Comparison of ENCODE assay signal across 8 cellular contexts in the genomic region with DNA sequence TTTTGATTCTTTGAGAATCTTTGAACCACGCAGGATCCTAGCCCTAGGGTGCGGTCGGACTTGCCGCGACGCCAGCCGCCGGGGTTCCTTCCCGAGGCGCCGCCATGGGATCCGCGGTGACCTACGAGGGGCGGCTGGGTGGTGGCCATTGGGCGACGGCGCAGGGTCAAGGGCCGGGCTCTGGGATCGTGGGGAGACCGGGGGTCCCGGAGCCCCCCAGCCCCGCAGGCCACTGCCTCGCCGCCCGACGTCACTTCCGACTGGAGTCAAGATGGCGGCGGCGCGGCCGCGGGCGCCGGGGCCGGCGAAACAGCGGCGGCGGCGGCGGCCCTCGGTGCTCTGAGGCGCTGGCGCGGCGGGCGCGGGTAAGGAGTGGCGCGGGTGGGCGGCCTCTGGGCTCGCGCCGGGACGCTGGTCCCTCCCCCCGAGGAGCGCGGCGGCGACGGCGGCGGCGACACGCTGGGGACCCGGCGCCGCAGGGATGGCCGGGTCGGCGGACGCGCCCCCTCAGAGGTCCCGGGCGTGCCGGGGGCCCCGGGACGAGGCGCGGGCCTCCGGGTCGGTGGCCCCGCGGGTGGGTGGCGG. TPM values are rescaled to one million over a fixed set of nuclear protein-coding genes. Genes with fewer than 3 reads are reported as not detected.
A peak's percentile ranks its signal among the peaks of the same experiment; 100 is the strongest.
DNase-seq lines count a peak whose midpoint lies in the region; ATAC-seq, FAIRE-seq and TF ChIP-seq lines count a peak whose summit lies in the region.

A gene with protein sequence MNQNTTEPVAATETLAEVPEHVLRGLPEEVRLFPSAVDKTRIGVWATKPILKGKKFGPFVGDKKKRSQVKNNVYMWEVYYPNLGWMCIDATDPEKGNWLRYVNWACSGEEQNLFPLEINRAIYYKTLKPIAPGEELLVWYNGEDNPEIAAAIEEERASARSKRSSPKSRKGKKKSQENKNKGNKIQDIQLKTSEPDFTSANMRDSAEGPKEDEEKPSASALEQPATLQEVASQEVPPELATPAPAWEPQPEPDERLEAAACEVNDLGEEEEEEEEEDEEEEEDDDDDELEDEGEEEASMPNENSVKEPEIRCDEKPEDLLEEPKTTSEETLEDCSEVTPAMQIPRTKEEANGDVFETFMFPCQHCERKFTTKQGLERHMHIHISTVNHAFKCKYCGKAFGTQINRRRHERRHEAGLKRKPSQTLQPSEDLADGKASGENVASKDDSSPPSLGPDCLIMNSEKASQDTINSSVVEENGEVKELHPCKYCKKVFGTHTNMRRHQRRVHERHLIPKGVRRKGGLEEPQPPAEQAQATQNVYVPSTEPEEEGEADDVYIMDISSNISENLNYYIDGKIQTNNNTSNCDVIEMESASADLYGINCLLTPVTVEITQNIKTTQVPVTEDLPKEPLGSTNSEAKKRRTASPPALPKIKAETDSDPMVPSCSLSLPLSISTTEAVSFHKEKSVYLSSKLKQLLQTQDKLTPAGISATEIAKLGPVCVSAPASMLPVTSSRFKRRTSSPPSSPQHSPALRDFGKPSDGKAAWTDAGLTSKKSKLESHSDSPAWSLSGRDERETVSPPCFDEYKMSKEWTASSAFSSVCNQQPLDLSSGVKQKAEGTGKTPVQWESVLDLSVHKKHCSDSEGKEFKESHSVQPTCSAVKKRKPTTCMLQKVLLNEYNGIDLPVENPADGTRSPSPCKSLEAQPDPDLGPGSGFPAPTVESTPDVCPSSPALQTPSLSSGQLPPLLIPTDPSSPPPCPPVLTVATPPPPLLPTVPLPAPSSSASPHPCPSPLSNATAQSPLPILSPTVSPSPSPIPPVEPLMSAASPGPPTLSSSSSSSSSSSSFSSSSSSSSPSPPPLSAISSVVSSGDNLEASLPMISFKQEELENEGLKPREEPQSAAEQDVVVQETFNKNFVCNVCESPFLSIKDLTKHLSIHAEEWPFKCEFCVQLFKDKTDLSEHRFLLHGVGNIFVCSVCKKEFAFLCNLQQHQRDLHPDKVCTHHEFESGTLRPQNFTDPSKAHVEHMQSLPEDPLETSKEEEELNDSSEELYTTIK (N-terminal part only) (plus strand): TSS at position 253 of the 585 bp plus-strand sequence. CDS start 15,418 bp downstream, outside the sequence.

- peaks cover 36% of the 10 kb centered on the region for H3K79me2 ChIP-seq in keratinocyte (ENCODE audit: control insufficient read depth, insufficient read depth, low read length)

- TF ChIP-seq CTCF in CD4-positive, alpha-beta T cell (IDR thresholded peaks at IDR 0.05): no peak
- TF ChIP-seq CTCF in WI38 (IDR thresholded peaks at IDR 0.05; ENCODE audit: low read depth, low read length) (no peak), cardiac fibroblast (IDR thresholded peaks at IDR 0.05; ENCODE audit: low read depth, low read length) (no peak), keratinocyte (optimal IDR thresholded peaks at IDR 0.05 in 1 of 3, IDR thresholded peaks at IDR 0.05 in 1 of 3, conservative IDR thresholded peaks at IDR 0.05 in 1 of 3; ENCODE audit: extremely low read depth in 1 of 3, insufficient read depth in 2 of 3, low read length in 3 of 3) (no peak)

- H3K9me1 ChIP-seq in keratinocyte (ENCODE audit: control insufficient read depth, extremely low read depth, insufficient read depth, low read length): no peaks in the 10 kb centered on the region

- H3K9me3 ChIP-seq in CD4-positive, alpha-beta T cell (ENCODE audit: control insufficient read depth, low read length): no peaks in the 10 kb centered on the region
- H3K9me3 ChIP-seq in keratinocyte (ENCODE audit: control insufficient read depth, low read depth, low read length): no peaks in the 10 kb centered on the region

- peak within 1 kb of the TSS; percentile 89 for H3K9ac ChIP-seq in keratinocyte (ENCODE audit: control insufficient read depth, extremely low read depth, insufficient read depth, low read length)

- H3K4me1 Mint-ChIP-seq in CD4-positive, alpha-beta T cell (ENCODE audit: low read depth): peaks cover 53% of the 10 kb centered on the region
- peaks cover 25 to 39% (median 36%) of the 10 kb centered on the region in 3 donors for H3K4me1 Mint-ChIP-seq in IgD-negative memory B cell

- peaks cover 16% of the 10 kb centered on the region for H3K4me1 ChIP-seq in keratinocyte (ENCODE audit: control insufficient read depth, extremely low read depth, insufficient read depth, low read length)

- H3K36me3 ChIP-seq in keratinocyte (ENCODE audit: control insufficient read depth in 2 of 2, extremely low read depth in 1 of 2, insufficient read depth in 2 of 2, low read length in 2 of 2): no peaks in the 10 kb centered on the region

- peak within 1 kb of the TSS; percentile 95 for H3K27ac ChIP-seq in CD4-positive, alpha-beta T cell (ENCODE audit: low read depth, low read length)
- H3K27ac ChIP-seq in keratinocyte (ENCODE audit: control insufficient read depth, insufficient read depth, low read length): peak within 1 kb of the TSS; percentile 87

- H3K27ac Mint-ChIP-seq in CD4-positive, alpha-beta T cell: peak within 1 kb of the TSS; percentile 95
- peak within 1 kb of the TSS; percentile 100 for H3K27ac Mint-ChIP-seq in IgD-negative memory B cell

- ATAC-seq in CD4-positive, alpha-beta T cell (ENCODE audit: poor library complexity): peak; percentile 40
- peak; percentile 39 for ATAC-seq in GM19452 (IDR thresholded peaks at IDR 0.05; ENCODE audit: unreplicated experiment)

- CTCF ChIA-PET in CD4-positive, alpha-beta T cell (lab: Charles Lee): interaction anchor here (1.8 kb wide), 1 partner anchor 25 kb away, joined by 7 read pairs; no protein-coding TSS in a partner anchor

- POLR2A ChIA-PET in CD4-positive, alpha-beta T cell (lab: Charles Lee): interaction anchor here (0.8 to 3.2 kb wide), 8 partner anchors 16 to 49 kb away, joined by 3 to 53 read pairs (median 5); no protein-coding TSS in a partner anchor

- H2AFZ ChIP-seq in keratinocyte (ENCODE audit: control insufficient read depth, low read length): peak within 1 kb of the TSS; percentile 98

- peak within 1 kb of the TSS; percentile 93 for H3K4me3 Mint-ChIP-seq in CD4-positive, alpha-beta T cell
- H3K4me3 Mint-ChIP-seq in IgD-negative memory B cell: peak within 1 kb of the TSS; percentile 93 to 98 (median 97)

- no peak for FAIRE-seq in keratinocyte (lab: Jason Lieb, UNC)

- intact Hi-C loops in CD4-positive, alpha-beta T cell (cut with DNase I, micrococcal nuclease): loop anchor here (1.0 to 5.0 kb wide), 3 partner anchors 26 to 49 kb away; no protein-coding TSS in a partner anchor

- dilution Hi-C loops in keratinocyte (cut with MboI; ENCODE audit: extremely low pct_ligation_motif_present, low sequenced_read_pairs): no loop called here

- H4K20me1 ChIP-seq in keratinocyte (ENCODE audit: control insufficient read depth, extremely low read depth, insufficient read depth, low read length): no peaks in the 10 kb centered on the region

- H3K27me3 Mint-ChIP-seq in CD4-positive, alpha-beta T cell: no peaks in the 10 kb centered on the region
- H3K27me3 Mint-ChIP-seq in IgD-negative memory B cell: no peaks in the 10 kb centered on the region

- peak; percentile 28 to 66 (median 48) for DNase-seq in CD4-positive, alpha-beta T cell
- DNase-seq in cardiac fibroblast (ENCODE audit: low read depth in 2 of 2) (peak; percentile 40 to 53), keratinocyte (ENCODE audit: low read depth, low spot score) (no peak), SHP77 (lab: John Stamatoyannopoulos, UW) (no peak)
- DNase-seq in stimulated activated CD4-positive, alpha-beta T cell treated with anti-CD3 and anti-CD28 coated beads, Interleukin-15, amount 100 ng/mL, for 48 hours (ENCODE audit: low read depth in 2 of 2): peak; percentile 40

- peaks cover 3% of the 10 kb centered on the region for H3K9me3 Mint-ChIP-seq in CD4-positive, alpha-beta T cell
- peaks cover 2 to 11% (median 4%) of the 10 kb centered on the region in 3 donors for H3K9me3 Mint-ChIP-seq in IgD-negative memory B cell

- H3K4me3 ChIP-seq in WI38 (ENCODE audit: low read depth, low read length) (peak within 1 kb of the TSS; percentile 71), cardiac fibroblast (replicated peaks in 1 of 2; ENCODE audit: low read depth in 2 of 2, low read length in 2 of 2) (peak within 1 kb of the TSS; percentile 59 to 69), keratinocyte (ENCODE audit: control insufficient read depth in 2 of 3, extremely low read depth in 1 of 3, insufficient read depth in 2 of 3, low read depth in 1 of 3, low read length in 3 of 3) (peak within 1 kb of the TSS; percentile 60 to 89 (median 87))

- peak within 1 kb of the TSS; percentile 100 for H3K4me2 ChIP-seq in keratinocyte (ENCODE audit: control insufficient read depth, extremely low read depth, insufficient read depth, low read depth, low read length)

- peaks cover 15% of the 10 kb centered on the region for H3K36me3 Mint-ChIP-seq in CD4-positive, alpha-beta T cell (ENCODE audit: low read depth)
- peaks cover 6% of the 10 kb centered on the region for H3K36me3 Mint-ChIP-seq in IgD-negative memory B cell

- no peaks in the 10 kb centered on the region for H3K27me3 ChIP-seq in CD4-positive, alpha-beta T cell (ENCODE audit: control insufficient read depth, insufficient read depth, low read length)
- H3K27me3 ChIP-seq in keratinocyte (ENCODE audit: control insufficient read depth, extremely low read depth, insufficient read depth, low read length): no peaks in the 10 kb centered on the region

RNA-seq across cellular contexts. Expression of the gene that starts here (rescaled TPM):
- total RNA-seq in CD4-positive, alpha-beta T cell: 100 to 1,000 TPM; 136 to 140 TPM
- 50.3 TPM for polyA plus RNA-seq in IgD-negative memory B cell
- 10.8 to 14.2 TPM (median 13.8 TPM) in 3 replicates for polyA plus RNA-seq in keratinocyte
- polyA plus RNA-seq in keratinocyte (2011; ENCODE audit: low read depth): 25.2 TPM
- polyA plus RNA-seq in keratinocyte (2011; cell fraction: cytosol; rRNA removed): 9.4 and 12.4 TPM in 2 replicates
- polyA plus RNA-seq in keratinocyte (2011; cell fraction: nucleus; rRNA removed): 36.0 and 40.0 TPM in 2 replicates
- polyA plus RNA-seq in keratinocyte (2012; ENCODE audit: low replicate concordance): 14.2 and 17.1 TPM in 2 replicates
- polyA minus RNA-seq in keratinocyte: 12.5 to 22.8 TPM (median 18.3 TPM) in 3 replicates
- polyA minus RNA-seq in keratinocyte (2011; cell fraction: cytosol; rRNA and poly(A)+ RNA removed): 10.6 TPM
- polyA minus RNA-seq in keratinocyte (2011; cell fraction: nucleus; rRNA and poly(A)+ RNA removed): 15.7 and 34.1 TPM in 2 replicates

Comparison
In these comparisons a context has a peak if more than half of its experiments do, and no peak if none do; other contexts are left out.
1. DNase-seq: peak in CD4-positive, alpha-beta T cell (10 of 10), cardiac fibroblast (2 of 2) and stimulated activated CD4-positive, alpha-beta T cell treated with anti-CD3 and anti-CD28 coated beads, Interleukin-15, amount 100 ng/mL, for 48 hours (2 of 2); none in keratinocyte (single experiment) and SHP77 (0 of 2).
2. Peak in every context shown above with its lines, with median percentiles within 50 percentile points of each other: H3K4me3 ChIP-seq.